In the genomic region with DNA sequence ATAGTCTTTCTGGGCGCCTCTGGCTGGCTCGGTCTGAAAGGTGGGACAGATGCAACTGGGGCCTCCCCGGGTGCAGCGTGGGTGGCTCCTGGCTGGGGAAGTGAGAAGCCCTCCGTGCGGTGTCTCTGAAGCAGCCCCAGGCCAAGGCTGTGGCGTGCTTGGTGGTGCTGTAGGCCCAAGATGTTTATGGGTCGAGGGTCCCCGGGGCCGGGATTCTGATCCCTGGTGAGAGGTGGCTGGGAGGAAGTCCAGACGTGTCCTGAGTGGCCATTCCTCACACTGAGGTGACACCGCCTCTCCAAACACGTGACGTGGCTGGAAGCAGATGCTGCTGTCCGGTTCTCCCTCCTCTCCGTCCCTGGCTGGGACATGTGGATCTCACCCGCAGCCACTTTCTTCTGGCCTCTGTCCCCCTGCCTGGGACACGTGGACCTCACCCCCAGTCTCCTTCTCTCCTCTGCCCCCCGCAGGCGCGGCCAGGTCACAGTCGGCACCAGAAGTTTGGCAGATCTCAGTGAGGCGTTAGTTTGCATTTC, we compare ENCODE assay signal across 8 cellular contexts. TPM values are rescaled to one million over a fixed set of nuclear protein-coding genes. Genes with fewer than 3 reads are reported as not detected.
DNase-seq lines count a peak whose midpoint lies in the region; ATAC-seq, FAIRE-seq and TF ChIP-seq lines count a peak whose summit lies in the region.

No MANE protein-coding gene starts in this region.

- peak overlapping the region; percentile 71 for H3K18ac ChIP-seq in H1 (ENCODE audit: extremely low read depth, low read length)

- no peak for FAIRE-seq in H1 (lab: Jason Lieb, UNC)

- H3K4me3 Mint-ChIP-seq in WTC11, result peak overlapping the region; percentile 77
- peak overlapping the region; percentile 76 to 89 (median 86) for H3K4me3 Mint-ChIP-seq in nephron

- peaks cover 3% of the 10 kb centered on the region; the same call in 1 of the 2 replicates for H3K23me2 ChIP-seq in H1 (ENCODE audit: low read depth, low read length)

- CTCF ChIA-PET in WTC11 (lab: Charles Lee), result interaction anchor here (1.1 kb wide), 1 partner anchor 185 kb away, joined by 3 read pairs; no protein-coding TSS in a partner anchor
- CTCF ChIA-PET in H1 (lab: Charles Lee; ENCODE audit: partially characterized antibody), result no interaction called here

- no peak overlapping the region for H2AFZ ChIP-seq in H1 (ENCODE audit: low read length)

- no peaks in the 10 kb centered on the region for H3K36me3 ChIP-seq in H1 (ENCODE audit: control insufficient read depth in 2 of 4, insufficient read depth in 4 of 4, low read length in 3 of 4)
- no peaks in the 10 kb centered on the region for H3K36me3 ChIP-seq in transverse colon

- H3K27ac Mint-ChIP-seq in WTC11, result no peak overlapping the region
- peak overlapping the region; percentile 87 to 94 (median 87) for H3K27ac Mint-ChIP-seq in nephron

- TF ChIP-seq CTCF in WTC11 (IDR thresholded peaks at IDR 0.05) (no peak), H1 (IDR thresholded peaks at IDR 0.05; ENCODE audit: control extremely low read depth in 1 of 3, insufficient read depth in 1 of 3, low read depth in 1 of 3, low read length in 3 of 3) (0 out of 4 replicates have a peak, but pooled peaks of 1 of the 3 experiments have one; percentile 20), nephron (IDR thresholded peaks at IDR 0.05; ENCODE audit: unreplicated experiment in 3 of 3) (no peak), transverse colon (IDR thresholded peaks at IDR 0.05) (no peak)

- DNase-seq in DMS53 (lab: John Stamatoyannopoulos, UW) (peak; percentile 85), WTC11 (ENCODE audit: low spot score) (no peak), H1 (ENCODE audit: low read depth in 1 of 2, low spot score in 2 of 2) (no peak), transverse colon (peak; percentile 68), HK-2 (ENCODE audit: unreplicated experiment) (no peak)

- no peak overlapping the region for H4K5ac ChIP-seq in H1 (ENCODE audit: insufficient read length, low read depth, low read length)

- H3K56ac ChIP-seq in H1 (replicated peaks; ENCODE audit: insufficient read length, low read depth, low read length), result no peak overlapping the region

- no peak overlapping the region for H4K91ac ChIP-seq in H1 (replicated peaks; ENCODE audit: insufficient read length, low read length)

- H3K79me1 ChIP-seq in H1 (ENCODE audit: low read depth, low read length), result no peaks in the 10 kb centered on the region

- ATAC-seq in GM19372 (IDR thresholded peaks at IDR 0.05; ENCODE audit: low read depth, unreplicated experiment) (peak; percentile 63), HG03457 (IDR thresholded peaks at IDR 0.05; ENCODE audit: unreplicated experiment) (peak; percentile 41), WTC11 (peak; percentile 1)

- H3K4ac ChIP-seq in H1 (replicated peaks; ENCODE audit: insufficient read length, low read depth, low read length), result no peak overlapping the region

- POLR2A ChIA-PET in WTC11 (lab: Charles Lee) (no interaction called here), H1 (lab: Charles Lee; ENCODE audit: partially characterized antibody) (no interaction called here)

- H3K4me3 ChIP-seq in H1 (ENCODE audit: extremely low read depth in 1 of 4, insufficient read depth in 2 of 4, low read depth in 3 of 4, low read length in 4 of 4), result peak overlapping the region in 3 of 4 experiments; percentile 19 to 70 (median 55); a peak in 3 of 8 replicates
- H3K4me3 ChIP-seq in transverse colon, result peak overlapping the region in 3 of 4 donors; percentile 1 to 64 (median 25)

- peak overlapping the region; percentile 71; the same call in 1 of the 2 replicates for H2BK5ac ChIP-seq in H1 (ENCODE audit: low read depth, low read length)

- H3K27me3 ChIP-seq in H1 (replicated peaks in 1 of 4; ENCODE audit: control insufficient read depth in 3 of 4, extremely low read depth in 1 of 4, insufficient read depth in 3 of 4, low read length in 3 of 4) (no peaks in the 10 kb centered on the region), transverse colon (no peaks in the 10 kb centered on the region)

- H4K20me1 ChIP-seq in H1 (replicated peaks in 1 of 2; ENCODE audit: control insufficient read depth in 1 of 2, insufficient read depth in 2 of 2, low read length in 2 of 2), result no peaks in the 10 kb centered on the region

- H2BK15ac ChIP-seq in H1 (ENCODE audit: low read length), result peak overlapping the region; percentile 13; the same call in 1 of the 2 replicates

- intact Hi-C loops in transverse colon (cut with DNase I; ENCODE audit: low total_unique reads), result no loop called here

- H3K79me2 ChIP-seq in H1 (ENCODE audit: control insufficient read depth in 1 of 2, insufficient read depth in 2 of 2, low read length in 2 of 2), result no peaks in the 10 kb centered on the region

- WGBS in H1 (ENCODE audit: extremely low coverage in 1 of 2, insufficient coverage in 1 of 2, insufficient read length in 1 of 2, insufficient replicate concordance in 2 of 2, low coverage in 1 of 2, low lambda C conversion rate in 2 of 2, missing lambda C conversion rate in 1 of 2), 2 experiments, result 70% methylated on average over 23 of the region's 23 CpGs; no CpG with 5 or more reads in 1 of the 2 experiments
- 3 to 7% methylated on average over 5 to 19 of the region's 23 CpGs for WGBS in transverse colon (ENCODE audit: low coverage in 1 of 2), 2 donors

- in situ Hi-C loops in transverse colon (cut with MboI; ENCODE audit: low pct_ligation_motif_present in 1 of 4, low pct_unique_long_range_greater_than_20kb in 1 of 4, low sequenced_read_pairs in 3 of 4), result no loop called here

- no peak overlapping the region for H2BK120ac ChIP-seq in H1 (replicated peaks; ENCODE audit: low read depth, low read length)

- H3K23ac ChIP-seq in H1 (ENCODE audit: insufficient read length), result no peak overlapping the region

- H3K9me3 Mint-ChIP-seq in WTC11 (no peaks in the 10 kb centered on the region), nephron (no peaks in the 10 kb centered on the region)

- H3K9me3 ChIP-seq in H1 (ENCODE audit: insufficient read depth in 2 of 2, low read depth in 1 of 2, low read length in 1 of 2) (no peaks in the 10 kb centered on the region), transverse colon (no peaks in the 10 kb centered on the region)

- no peak; a peak in 1 of 4 replicates for TF ChIP-seq RAD21 in H1 (IDR thresholded peaks at IDR 0.05 in 1 of 2, conservative IDR thresholded peaks at IDR 0.05 in 1 of 2; ENCODE audit: low read depth in 2 of 2, low read length in 2 of 2)

- TF ChIP-seq POLR2A in H1 (IDR thresholded peaks at IDR 0.05; ENCODE audit: control extremely low read depth in 1 of 2, low read depth in 2 of 2, low read length in 2 of 2) (no peak), transverse colon (IDR thresholded peaks at IDR 0.05) (no peak)

- no peak overlapping the region for H2BK20ac ChIP-seq in H1 (ENCODE audit: low read length)

- H4K8ac ChIP-seq in H1 (ENCODE audit: extremely low read depth, insufficient read depth, low read length), result no peak overlapping the region

- peak overlapping the region; percentile 80; the same call in 1 of the 2 replicates for H2BK12ac ChIP-seq in H1 (ENCODE audit: low read depth, low read length)

- H3K14ac ChIP-seq in H1 (ENCODE audit: insufficient read length), result no peak overlapping the region

- peak overlapping the region; percentile 65; the same call in 1 of the 2 replicates for H2AK5ac ChIP-seq in H1 (ENCODE audit: low read depth, low read length)

- TF ChIP-seq EP300 in H1 (IDR thresholded peaks at IDR 0.05; ENCODE audit: borderline replicate concordance in 1 of 2, low read depth in 2 of 2, low read length in 2 of 2), result no peak
- no peak for TF ChIP-seq EP300 in transverse colon (IDR thresholded peaks at IDR 0.05; ENCODE audit: low read depth)

- H3K4me1 ChIP-seq in H1 (replicated peaks in 1 of 4; ENCODE audit: control insufficient read depth in 3 of 4, insufficient read depth in 4 of 4, low read length in 3 of 4) (peaks cover 3 to 8% (median 7%) of the 10 kb centered on the region in 4 experiments; a peak in 6 of 7 replicates), transverse colon (peaks cover 0 to 26% (median 12%) of the 10 kb centered on the region in 4 donors)

- no peak overlapping the region for H3K9ac ChIP-seq in H1 (replicated peaks in 1 of 4; ENCODE audit: extremely low read depth in 1 of 4, low read depth in 3 of 4, low read length in 3 of 4)

- H3K4me1 Mint-ChIP-seq in WTC11 (peaks cover 22% of the 10 kb centered on the region), nephron (peaks cover 44% of the 10 kb centered on the region)

- peak overlapping the region; percentile 72 to 75 for H3K4me2 ChIP-seq in H1 (ENCODE audit: insufficient read depth in 1 of 2, low read depth in 2 of 2, low read length in 2 of 2)

- H3K36me3 Mint-ChIP-seq in WTC11, result 0 out of 2 replicates have a peak, but pooled peaks cover 2% of the 10 kb centered on the region
- peaks cover 8% of the 10 kb centered on the region for H3K36me3 Mint-ChIP-seq in nephron (ENCODE audit: low read depth)

- H3K27ac ChIP-seq in H1 (ENCODE audit: low read depth, low read length) (no peak overlapping the region), transverse colon (peak overlapping the region; percentile 72 to 86 (median 78))

- H3K27me3 Mint-ChIP-seq in WTC11 (ENCODE audit: low read depth) (no peaks in the 10 kb centered on the region; the same call in 1 of the 2 replicates), nephron (ENCODE audit: low read depth) (peaks cover 24% of the 10 kb centered on the region)

RNA-seq across cellular contexts. Expression of a gene that starts 12.6 kb away (rescaled TPM):
- total RNA-seq in WTC11 (2021) (not detected in 3 replicates), transverse colon (under 1 TPM in 1 of 4 donors, not detected in 3; 0.16 TPM)
- not detected in 2 replicates for total RNA-seq in H1 (2021; fragmentation: NEBNext Ultra II Directional; extraction: Animal tissue kit (Norgen Biotek cat#: 25700))
- polyA plus RNA-seq in H1 (2011; rRNA removed), result 0.03 TPM in 1 of 2 replicates, not detected in the other
- not detected for polyA plus RNA-seq in H1 (2011; cell fraction: cytosol; rRNA removed)
- not detected for polyA plus RNA-seq in H1 (2011; cell fraction: nucleus; rRNA removed)
- polyA plus RNA-seq in H1 (2012, experiment 1 of 2), result not detected in 4 replicates
- not detected for polyA plus RNA-seq in H1 (2012, experiment 2 of 2)
- polyA plus RNA-seq in H1 (2013, experiment 1 of 2), result not detected
- polyA plus RNA-seq in H1 (2013, experiment 2 of 2), result not detected
- not detected in 2 replicates for polyA minus RNA-seq in H1 (2011; rRNA and poly(A)+ RNA removed)
- polyA minus RNA-seq in H1 (2011; cell fraction: cytosol; rRNA and poly(A)+ RNA removed), result not detected
- not detected for polyA minus RNA-seq in H1 (2011; cell fraction: nucleus; rRNA and poly(A)+ RNA removed)

RNA-seq across cellular contexts. Expression of a gene that starts 23.5 kb away (rescaled TPM):
- total RNA-seq in WTC11 (2021) (0.25 to 0.52 TPM (median 0.30 TPM) in 3 replicates), transverse colon (under 1 TPM in 2 of 4 donors, not detected in 2; 0.55 to 0.64 TPM)
- 0.48 and 0.73 TPM in 2 replicates for total RNA-seq in H1 (2021; fragmentation: NEBNext Ultra II Directional; extraction: Animal tissue kit (Norgen Biotek cat#: 25700))
- 1.1 and 1.5 TPM in 2 replicates for polyA plus RNA-seq in H1 (2011; rRNA removed)
- polyA plus RNA-seq in H1 (2011; cell fraction: cytosol; rRNA removed), result 1.1 TPM
- polyA plus RNA-seq in H1 (2011; cell fraction: nucleus; rRNA removed), result 1.8 TPM
- 0.37 to 0.80 TPM (median 0.56 TPM) in 4 replicates for polyA plus RNA-seq in H1 (2012, experiment 1 of 2)
- 0.41 TPM for polyA plus RNA-seq in H1 (2012, experiment 2 of 2)
- 1.5 TPM for polyA plus RNA-seq in H1 (2013, experiment 1 of 2)
- polyA plus RNA-seq in H1 (2013, experiment 2 of 2), result 1.5 TPM
- 0.22 and 0.24 TPM in 2 replicates for polyA minus RNA-seq in H1 (2011; rRNA and poly(A)+ RNA removed)
- polyA minus RNA-seq in H1 (2011; cell fraction: cytosol; rRNA and poly(A)+ RNA removed), result 2.5 TPM
- polyA minus RNA-seq in H1 (2011; cell fraction: nucleus; rRNA and poly(A)+ RNA removed), result 0.30 TPM

Comparison
In these comparisons a context has a peak if more than half of its experiments do, and no peak if none do; other contexts are left out.
1. DNase-seq: peak in DMS53 (single experiment) and transverse colon (single experiment); none in WTC11 (single experiment), H1 (0 of 2) and HK-2 (single experiment).
2. ATAC-seq: peak in every context shown above with its lines; median percentile 63 in GM19372; 41 in HG03457; 1 in WTC11.